Comparison of ENCODE assay signal across 23 cellular contexts in genomic region chr9:119827126-119827525, GRCh38.
DNase-seq lines count a peak whose midpoint lies in the region; TF ChIP-seq lines count a peak whose summit lies in the region.
"Had no signal": no experiment of that assay in that cellular context is flagged by ENCODE, and none has a peak within 500 bp of the region (broad histone marks: within the 10 kb centered on the region; RNA-seq: fewer than 3 reads in every experiment).

No MANE protein-coding gene starts in this region.

- H3K27me3 Mint-ChIP-seq in endothelial cell (ENCODE audit: unreplicated experiment), result peaks cover 1% of the 10 kb centered on the region
- H3K27me3 Mint-ChIP-seq: CD4-positive, alpha-beta memory T cell; CD4-positive, CD25-positive, alpha-beta regulatory T cell; CD8-positive, alpha-beta memory T cell had no signal

- H3K27ac ChIP-seq in GM23248 (no peak overlapping the region), smooth muscle cell (ENCODE audit: low read depth) (no peak overlapping the region)
- H3K27ac ChIP-seq: 22Rv1; A549; BLaER1 treated with 17β-estradiol and CSF1 and Interleukin-3, amounts not matched to agents 10 nM and 100 nM had no signal

- WGBS in GM23248 (ENCODE audit: low coverage in 1 of 2, low lambda C conversion rate in 2 of 2, missing lambda C conversion rate in 2 of 2), 2 experiments, result 17 to 20% methylated on average over 4 of the region's 4 CpGs
- WGBS in smooth muscle cell (ENCODE audit: low lambda C conversion rate), result 15% methylated on average over 4 of the region's 4 CpGs

- no peaks in the 10 kb centered on the region for H3K9me3 Mint-ChIP-seq in endothelial cell (ENCODE audit: unreplicated experiment)

- peak; percentile 20 for DNase-seq in GM23248
- peak; percentile 27 for DNase-seq in inferior parietal cortex (ENCODE audit: extremely low spot score)
- DNase-seq in smooth muscle cell (lab: John Stamatoyannopoulos, UW; ENCODE audit: unreplicated experiment), result no peak
- no peak for DNase-seq in endothelial cell (ENCODE audit: low spot score)
- no peak for DNase-seq in NCI-H1092 treated with DMSO at 0.1 percent for 48 hours (lab: John Stamatoyannopoulos, UW)
- DNase-seq in NCI-H2171 (lab: John Stamatoyannopoulos, UW), result no peak
- DNase-seq: AML-193; CD4-positive, alpha-beta memory T cell; CD4-positive, CD25-positive, alpha-beta regulatory T cell; CD8-positive, alpha-beta memory T cell; COR-L47; DMS 273 treated with DMSO at 0.1 percent for 48 hours; DMS153; DMS53; DMS79; DND-41; EL; GDM1 had no signal

- in situ Hi-C loops in GM23248 (cut with MboI), result no loop called here

- no peaks in the 10 kb centered on the region for H3K9me2 ChIP-seq in GM23248 (ENCODE audit: insufficient read depth)

- H3F3A ChIP-seq in GM23248 (ENCODE audit: insufficient read depth), result no peaks in the 10 kb centered on the region
- no peaks in the 10 kb centered on the region for H3F3A ChIP-seq in smooth muscle cell (ENCODE audit: low read depth)

- H3K4me2 ChIP-seq in GM23248 (ENCODE audit: unreplicated experiment) (no peak overlapping the region), smooth muscle cell (peak overlapping the region; percentile 7)
- H3K4me2 ChIP-seq: A549; BLaER1 treated with 17β-estradiol and CSF1 and Interleukin-3, amounts not matched to agents 10 nM and 100 nM had no signal

- no peaks in the 10 kb centered on the region for H3K9me3 ChIP-seq in GM23248 (ENCODE audit: low read depth)
- no peaks in the 10 kb centered on the region for H3K9me3 ChIP-seq in smooth muscle cell (replicated peaks; ENCODE audit: low read depth)
- H3K9me3 ChIP-seq: A549; BLaER1 treated with 17β-estradiol and CSF1 and Interleukin-3, amounts not matched to agents 10 nM and 100 nM had no signal

- TF ChIP-seq CTCF in smooth muscle cell (IDR thresholded peaks at IDR 0.05; ENCODE audit: borderline replicate concordance, insufficient read depth, poor library complexity, severe bottlenecking), result no peak
- no peak for TF ChIP-seq CTCF in endothelial cell (IDR thresholded peaks at IDR 0.05; ENCODE audit: unreplicated experiment)

- H3K79me2 ChIP-seq in GM23248 (ENCODE audit: insufficient read depth) (no peaks in the 10 kb centered on the region), smooth muscle cell (ENCODE audit: low read depth) (no peaks in the 10 kb centered on the region)

- H3K4me1 ChIP-seq in GM23248 (ENCODE audit: insufficient read depth), result no peaks in the 10 kb centered on the region
- no peaks in the 10 kb centered on the region for H3K4me1 ChIP-seq in smooth muscle cell (ENCODE audit: low read depth)
- H3K4me1 ChIP-seq: A549; BLaER1 treated with 17β-estradiol and CSF1 and Interleukin-3, amounts not matched to agents 10 nM and 100 nM had no signal

- H4K20me1 ChIP-seq in GM23248 (ENCODE audit: insufficient read depth) (no peaks in the 10 kb centered on the region), smooth muscle cell (ENCODE audit: low read depth) (no peaks in the 10 kb centered on the region)
- H4K20me1 ChIP-seq: BLaER1 treated with 17β-estradiol and CSF1 and Interleukin-3, amounts not matched to agents 10 nM and 100 nM had no signal

- H3K36me3 ChIP-seq in GM23248 (ENCODE audit: low read depth), result no peaks in the 10 kb centered on the region
- H3K36me3 ChIP-seq in smooth muscle cell (ENCODE audit: low read depth), result no peaks in the 10 kb centered on the region
- H3K36me3 ChIP-seq: BLaER1 treated with 17β-estradiol and CSF1 and Interleukin-3, amounts not matched to agents 10 nM and 100 nM had no signal

- H3K27me3 ChIP-seq in GM23248 (replicated peaks; ENCODE audit: insufficient read depth) (no peaks in the 10 kb centered on the region), smooth muscle cell (ENCODE audit: low read depth) (peaks cover 5% of the 10 kb centered on the region)
- H3K27me3 ChIP-seq: BLaER1 treated with 17β-estradiol and CSF1 and Interleukin-3, amounts not matched to agents 10 nM and 100 nM had no signal

- H3K9ac ChIP-seq in GM23248 (no peak overlapping the region), smooth muscle cell (ENCODE audit: low read depth) (no peak overlapping the region)
- H3K9ac ChIP-seq: BLaER1 treated with 17β-estradiol and CSF1 and Interleukin-3, amounts not matched to agents 10 nM and 100 nM had no signal

- H3K4me3 ChIP-seq in GM23248, result no peak overlapping the region
- H3K4me3 ChIP-seq in smooth muscle cell, result no peak overlapping the region
- H3K4me3 ChIP-seq: A549; BLaER1 treated with 17β-estradiol and CSF1 and Interleukin-3, amounts not matched to agents 10 nM and 100 nM had no signal

- H2AFZ ChIP-seq in GM23248, result no peak overlapping the region
- H2AFZ ChIP-seq in smooth muscle cell (ENCODE audit: low read depth), result no peak overlapping the region

- H3K36me3 Mint-ChIP-seq in endothelial cell (ENCODE audit: low read depth, unreplicated experiment), result no peaks in the 10 kb centered on the region
- H3K36me3 Mint-ChIP-seq: CD14-positive monocyte; CD4-positive, alpha-beta memory T cell; CD4-positive, CD25-positive, alpha-beta regulatory T cell; CD8-positive, alpha-beta memory T cell had no signal

- no peak overlapping the region for H3K27ac Mint-ChIP-seq in endothelial cell (ENCODE audit: unreplicated experiment)
- H3K27ac Mint-ChIP-seq: B cell; CD4-positive, alpha-beta memory T cell; CD4-positive, CD25-positive, alpha-beta regulatory T cell; CD8-positive, alpha-beta memory T cell had no signal

- H3K4me3 Mint-ChIP-seq in endothelial cell (ENCODE audit: unreplicated experiment), result no peak overlapping the region
- H3K4me3 Mint-ChIP-seq: B cell; CD14-positive monocyte; CD4-positive, alpha-beta memory T cell; CD4-positive, CD25-positive, alpha-beta regulatory T cell; CD8-positive, alpha-beta memory T cell had no signal

- no peaks in the 10 kb centered on the region for H3K4me1 Mint-ChIP-seq in endothelial cell (ENCODE audit: unreplicated experiment)
- H3K4me1 Mint-ChIP-seq: B cell; CD14-positive monocyte; CD4-positive, alpha-beta memory T cell; CD4-positive, CD25-positive, alpha-beta regulatory T cell; CD8-positive, alpha-beta memory T cell had no signal

Comparison
In these comparisons a context has a peak if more than half of its experiments do, and no peak if none do; other contexts are left out.
1. DNase-seq: peak in GM23248 (single experiment) and inferior parietal cortex (single experiment); none in smooth muscle cell (single experiment), endothelial cell (single experiment), NCI-H1092 treated with DMSO at 0.1 percent for 48 hours (single experiment) and NCI-H2171 (single experiment).